In genomic region chr12:123601602-123602489, GRCh38 we compare ENCODE assay signal across 8 cellular contexts. TPM values are rescaled to one million over a fixed set of nuclear protein-coding genes. Genes with fewer than 3 reads are reported as not detected.
DNase-seq lines count a peak whose midpoint lies in the region; ATAC-seq and TF ChIP-seq lines count a peak whose summit lies in the region.

A gene with protein sequence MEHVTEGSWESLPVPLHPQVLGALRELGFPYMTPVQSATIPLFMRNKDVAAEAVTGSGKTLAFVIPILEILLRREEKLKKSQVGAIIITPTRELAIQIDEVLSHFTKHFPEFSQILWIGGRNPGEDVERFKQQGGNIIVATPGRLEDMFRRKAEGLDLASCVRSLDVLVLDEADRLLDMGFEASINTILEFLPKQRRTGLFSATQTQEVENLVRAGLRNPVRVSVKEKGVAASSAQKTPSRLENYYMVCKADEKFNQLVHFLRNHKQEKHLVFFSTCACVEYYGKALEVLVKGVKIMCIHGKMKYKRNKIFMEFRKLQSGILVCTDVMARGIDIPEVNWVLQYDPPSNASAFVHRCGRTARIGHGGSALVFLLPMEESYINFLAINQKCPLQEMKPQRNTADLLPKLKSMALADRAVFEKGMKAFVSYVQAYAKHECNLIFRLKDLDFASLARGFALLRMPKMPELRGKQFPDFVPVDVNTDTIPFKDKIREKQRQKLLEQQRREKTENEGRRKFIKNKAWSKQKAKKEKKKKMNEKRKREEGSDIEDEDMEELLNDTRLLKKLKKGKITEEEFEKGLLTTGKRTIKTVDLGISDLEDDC (plus strand): TSS chr12:123602099. CDS start chr12:123602149, 50 bp downstream.

- H3K36me3 Mint-ChIP-seq in neural crest cell (ENCODE audit: low read depth), result peaks cover 5% of the 10 kb centered on the region

- peak within 1 kb of the TSS; percentile 88 for H3K27ac ChIP-seq in DND-41 (ENCODE audit: low read length)
- peak within 1 kb of the TSS; percentile 85 for H3K27ac ChIP-seq in RWPE1
- peak within 1 kb of the TSS; percentile 76 for H3K27ac ChIP-seq in stomach smooth muscle (ENCODE audit: low read length)

- CTCF ChIA-PET in RWPE1 (lab: Yijun Ruan, JAX), result interaction anchor here (0.5 to 1.1 kb wide), 3 partner anchors 20 to 1207 kb away, joined by 3 to 5 read pairs (median 3); no protein-coding TSS in a partner anchor

- H3K9ac ChIP-seq in DND-41 (ENCODE audit: low read depth, low read length), result peak within 1 kb of the TSS; percentile 99
- H3K9ac ChIP-seq in stomach smooth muscle (ENCODE audit: low read length in 2 of 2), result peak within 1 kb of the TSS; percentile 85

- TF ChIP-seq CTCF in DND-41 (IDR thresholded peaks at IDR 0.05; ENCODE audit: borderline replicate concordance, extremely low read depth, low read length, poor library complexity, severe bottlenecking) (peak; percentile 59), RWPE1 (conservative IDR thresholded peaks at IDR 0.05; ENCODE audit: low read depth) (peak; percentile 58), neural crest cell (conservative IDR thresholded peaks at IDR 0.05) (peak; percentile 65)

- H2AFZ ChIP-seq in DND-41 (ENCODE audit: low read depth, low read length), result peak within 1 kb of the TSS; percentile 98

- no peaks in the 10 kb centered on the region for H3K9me3 ChIP-seq in DND-41 (ENCODE audit: insufficient read depth, low read length, severe bottlenecking)
- no peaks in the 10 kb centered on the region for H3K9me3 ChIP-seq in stomach smooth muscle (ENCODE audit: control insufficient read depth in 2 of 2, low read length in 2 of 2)

- peak within 1 kb of the TSS; percentile 67 for H3K4me2 ChIP-seq in DND-41 (ENCODE audit: insufficient read depth, low read length)

- no peaks in the 10 kb centered on the region for H3K27me3 Mint-ChIP-seq in neural crest cell (ENCODE audit: low read depth)

- POLR2A ChIA-PET in RWPE1 (lab: Yijun Ruan, JAX; ENCODE audit: low non-redundant PET), result interaction anchor here (0.7 kb wide), 1 partner anchor 19 kb away, joined by 5 read pairs; no protein-coding TSS in a partner anchor

- in situ Hi-C loops in KBM-7 (cut with MboI; ENCODE audit: low pct_unique_long_range_greater_than_20kb, low sequenced_read_pairs), result no loop called here

- H3K27ac Mint-ChIP-seq in neural crest cell (ENCODE audit: unreplicated experiment), result peak within 1 kb of the TSS; percentile 97

- peaks cover 64% of the 10 kb centered on the region for H3K36me3 ChIP-seq in DND-41 (ENCODE audit: insufficient read depth, low read length)
- H3K36me3 ChIP-seq in stomach smooth muscle (ENCODE audit: control insufficient read depth in 2 of 2, insufficient read depth in 2 of 2, low read length in 2 of 2), result peaks cover 12 to 16% of the 10 kb centered on the region in 2 donors

- no peaks in the 10 kb centered on the region for H3K9me3 Mint-ChIP-seq in neural crest cell

- H3K4me3 ChIP-seq in DND-41 (ENCODE audit: low read depth in 1 of 2, low read length in 2 of 2) (peak within 1 kb of the TSS; percentile 90 to 99), stomach smooth muscle (ENCODE audit: low read length in 2 of 2) (peak within 1 kb of the TSS; percentile 95 to 100)

- H3K4me1 ChIP-seq in DND-41 (ENCODE audit: insufficient read depth, low read length), result peaks cover 41% of the 10 kb centered on the region
- H3K4me1 ChIP-seq in stomach smooth muscle (ENCODE audit: control insufficient read depth, insufficient read depth, low read length), result peaks cover 19% of the 10 kb centered on the region

- peaks cover 23% of the 10 kb centered on the region for H3K4me1 Mint-ChIP-seq in neural crest cell

- H3K27me3 ChIP-seq in DND-41 (ENCODE audit: insufficient read depth, low read length, poor library complexity), result no peaks in the 10 kb centered on the region
- no peaks in the 10 kb centered on the region for H3K27me3 ChIP-seq in stomach smooth muscle (ENCODE audit: control insufficient read depth in 1 of 2, insufficient read depth in 2 of 2, low read length in 2 of 2)

- DNase-seq in DND-41, result peak; percentile 85
- DNase-seq in KBM-7, result peak; percentile 86
- peak; percentile 71 for DNase-seq in RWPE1 (ENCODE audit: low spot score)
- peak; percentile 83 for DNase-seq in activated T-helper 9 cell treated with anti-CD3 and anti-CD28 coated beads, Interleukin-2, amount 50 U/mL, for 16 hours (ENCODE audit: low read depth)
- DNase-seq in fibroblast of the conjunctiva (ENCODE audit: low read depth), result peak; percentile 49
- peak; percentile 71 for DNase-seq in neural crest cell (ENCODE audit: low read depth, low spot score)

- peak within 1 kb of the TSS; percentile 92 for H3K4me3 Mint-ChIP-seq in neural crest cell

- peak; percentile 93 for ATAC-seq in DND-41 (ENCODE audit: insufficient read depth, low read depth)
- peak; percentile 87 for ATAC-seq in GM21619 (IDR thresholded peaks at IDR 0.05; ENCODE audit: unreplicated experiment)

- peaks cover 9% of the 10 kb centered on the region; the same call in 1 of the 2 replicates for H4K20me1 ChIP-seq in DND-41 (ENCODE audit: insufficient read depth, low read length)

- peaks cover 82% of the 10 kb centered on the region for H3K79me2 ChIP-seq in DND-41 (ENCODE audit: insufficient read depth, low read length)

RNA-seq across cellular contexts. Expression of the gene that starts here (rescaled TPM):
- 42.8 and 44.0 TPM in 2 replicates for total RNA-seq in neural crest cell

Comparison
In these comparisons a context has a peak if more than half of its experiments do, and no peak if none do; other contexts are left out.
1. Peak in every context shown above with its lines: DNase-seq, ATAC-seq, H3K4me3 ChIP-seq and H3K27ac ChIP-seq.